In genomic region chr10:11823989-11824346, GRCh38 we compare ENCODE assay signal across 8 cellular contexts. TPM values are rescaled to one million over a fixed set of nuclear protein-coding genes. Genes with fewer than 3 reads are reported as not detected.
A peak's percentile ranks its signal among the peaks of the same experiment; 100 is the strongest.
DNase-seq lines count a peak whose midpoint lies in the region; ATAC-seq and TF ChIP-seq lines count a peak whose summit lies in the region.

No MANE protein-coding gene starts in this region.

- no peaks in the 10 kb centered on the region for H3K36me3 ChIP-seq in transverse colon

- H3K4me1 Mint-ChIP-seq in activated T-cell treated with anti-CD3 and anti-CD28 coated beads, Interleukin-2, amount 50 U/mL, for 72 hours (ENCODE audit: low read depth) = peaks cover 17% of the 10 kb centered on the region

- peaks cover 0 to 22% (median 5%) of the 10 kb centered on the region in 4 donors for H3K4me1 ChIP-seq in transverse colon

- no peaks in the 10 kb centered on the region for H3K9me3 Mint-ChIP-seq in activated T-cell treated with anti-CD3 and anti-CD28 coated beads, Interleukin-2, amount 50 U/mL, for 72 hours

- H3K4me3 ChIP-seq in lower leg skin (ENCODE audit: low read depth, poor library complexity, severe bottlenecking) (peak overlapping the region; percentile 73), transverse colon (peak overlapping the region; percentile 70 to 86 (median 78))

- no peak for ATAC-seq in activated T-cell treated with anti-CD3 and anti-CD28 coated beads, Interleukin-2, amount 50 U/mL, for 72 hours (replicated peaks in 1 of 2)

- peaks cover 56% of the 10 kb centered on the region for H3K27me3 Mint-ChIP-seq in activated T-cell treated with anti-CD3 and anti-CD28 coated beads, Interleukin-2, amount 50 U/mL, for 72 hours (ENCODE audit: low read depth)

- H3K9me3 ChIP-seq in transverse colon = no peaks in the 10 kb centered on the region

- intact Hi-C loops in lower leg skin (cut with DNase I; ENCODE audit: low total_unique reads) (no loop called here), transverse colon (cut with DNase I; ENCODE audit: low total_unique reads) (no loop called here)

- no peak for DNase-seq in activated T-cell treated with anti-CD3 and anti-CD28 coated beads, Interleukin-2, amount 50 U/mL, for 72 hours
- DNase-seq in activated T-cell treated with anti-CD3 and anti-CD28 coated beads, Interleukin-2, amount 50 U/mL, for 48 hours = no peak
- DNase-seq in astrocyte of the hippocampus (ENCODE audit: low read depth, low spot score) (peak; percentile 26), lower leg skin (ENCODE audit: low spot score in 2 of 2) (no peak), transverse colon (no peak), NCI-H526 treated with DMSO at 0.1 percent for 48 hours (lab: John Stamatoyannopoulos, UW) (no peak), SIG-M5 treated with dmso at 0.1 percent for 504 hours (lab: John Stamatoyannopoulos, UW; ENCODE audit: unreplicated experiment) (no peak)
- no peak for DNase-seq in stimulated activated CD8-positive, alpha-beta memory T cell treated with anti-CD3 and anti-CD28 coated beads, Interleukin-4, amount 100 ng/mL, for 48 hours

- peak overlapping the region in 3 of 4 donors; percentile 80 to 81 (median 80) for H3K27ac ChIP-seq in transverse colon

- TF ChIP-seq EP300 in transverse colon (IDR thresholded peaks at IDR 0.05; ENCODE audit: low read depth) = no peak

- H3K36me3 Mint-ChIP-seq in activated T-cell treated with anti-CD3 and anti-CD28 coated beads, Interleukin-2, amount 50 U/mL, for 72 hours (ENCODE audit: insufficient read depth in 2 of 2) = no peaks in the 10 kb centered on the region

- TF ChIP-seq CTCF in lower leg skin (IDR thresholded peaks at IDR 0.05) (no peak), transverse colon (IDR thresholded peaks at IDR 0.05) (no peak)

- peaks cover 28% of the 10 kb centered on the region for H3K27me3 ChIP-seq in transverse colon

- H3K4me3 Mint-ChIP-seq in activated T-cell treated with anti-CD3 and anti-CD28 coated beads, Interleukin-2, amount 50 U/mL, for 72 hours = peak overlapping the region; percentile 73 to 76

- in situ Hi-C loops in transverse colon (cut with MboI; ENCODE audit: low pct_ligation_motif_present in 1 of 4, low pct_unique_long_range_greater_than_20kb in 1 of 4, low sequenced_read_pairs in 3 of 4) = no loop called here

- no peak overlapping the region for H3K27ac Mint-ChIP-seq in activated T-cell treated with anti-CD3 and anti-CD28 coated beads, Interleukin-2, amount 50 U/mL, for 72 hours

- TF ChIP-seq POLR2A in lower leg skin (IDR thresholded peaks at IDR 0.05) (no peak), transverse colon (IDR thresholded peaks at IDR 0.05) (no peak)

- WGBS in lower leg skin, 2 donors = 4 to 6% methylated on average over 6 of the region's 6 CpGs
- WGBS in transverse colon (ENCODE audit: low coverage in 1 of 2), 2 donors = 13 to 14% methylated on average over 5 to 6 of the region's 6 CpGs

RNA-seq across cellular contexts. Expression of gene PROSER2, which starts 0.8 kb away (rescaled TPM):
- 1 to 10 TPM; 1.1 to 1.6 TPM for total RNA-seq in activated T-cell treated with anti-CD3 and anti-CD28 coated beads, Interleukin-2, amount 50 U/mL, for 72 hours
- total RNA-seq in lower leg skin (10 to 100 TPM in 2 of 4 donors, 1 to 10 TPM in 2; 5.6 to 14.7 (median 9.1) TPM), transverse colon (10 to 100 TPM in 1 of 4 donors, 1 to 10 TPM in 3; 4.2 to 29.2 (median 6.9) TPM)
